In the genomic region with DNA sequence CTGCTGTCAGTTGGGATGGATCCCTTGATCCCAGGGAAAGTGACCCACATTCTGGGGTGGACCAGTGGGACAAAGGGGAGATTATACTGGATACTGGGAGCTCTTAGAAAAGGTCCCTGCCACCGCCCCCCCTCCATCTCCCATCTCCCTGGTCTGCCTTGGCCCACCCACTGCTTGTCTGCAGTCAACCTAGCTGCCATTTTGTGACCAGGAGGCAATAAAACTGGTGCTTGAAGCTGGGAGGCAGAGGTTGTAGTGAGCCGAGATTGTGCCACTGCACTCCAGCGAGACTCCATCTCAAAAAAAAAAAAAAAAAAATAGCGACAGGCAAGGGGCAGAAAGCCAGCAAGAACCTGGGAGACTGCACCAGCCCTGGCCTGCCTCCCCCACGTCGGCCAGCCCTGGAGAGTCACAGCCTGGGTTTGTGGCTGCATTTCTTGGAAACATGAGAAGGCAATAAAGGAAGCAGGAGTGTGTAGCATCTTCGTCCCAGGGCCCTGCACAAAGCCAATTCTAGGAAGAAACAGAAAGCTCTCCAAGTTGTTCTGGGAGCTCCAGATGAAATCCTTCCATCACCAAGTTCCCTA, we compare ENCODE assay signal across 1 cellular context.
TF ChIP-seq lines count a peak whose summit lies in the region.

No MANE protein-coding gene starts in this region.

TF ChIP-seq in HEK293, 187 proteins besides CTCF, POLR2A, EP300 and RAD21 (continued from another document):
- TF ChIP-seq, protein P1, sequence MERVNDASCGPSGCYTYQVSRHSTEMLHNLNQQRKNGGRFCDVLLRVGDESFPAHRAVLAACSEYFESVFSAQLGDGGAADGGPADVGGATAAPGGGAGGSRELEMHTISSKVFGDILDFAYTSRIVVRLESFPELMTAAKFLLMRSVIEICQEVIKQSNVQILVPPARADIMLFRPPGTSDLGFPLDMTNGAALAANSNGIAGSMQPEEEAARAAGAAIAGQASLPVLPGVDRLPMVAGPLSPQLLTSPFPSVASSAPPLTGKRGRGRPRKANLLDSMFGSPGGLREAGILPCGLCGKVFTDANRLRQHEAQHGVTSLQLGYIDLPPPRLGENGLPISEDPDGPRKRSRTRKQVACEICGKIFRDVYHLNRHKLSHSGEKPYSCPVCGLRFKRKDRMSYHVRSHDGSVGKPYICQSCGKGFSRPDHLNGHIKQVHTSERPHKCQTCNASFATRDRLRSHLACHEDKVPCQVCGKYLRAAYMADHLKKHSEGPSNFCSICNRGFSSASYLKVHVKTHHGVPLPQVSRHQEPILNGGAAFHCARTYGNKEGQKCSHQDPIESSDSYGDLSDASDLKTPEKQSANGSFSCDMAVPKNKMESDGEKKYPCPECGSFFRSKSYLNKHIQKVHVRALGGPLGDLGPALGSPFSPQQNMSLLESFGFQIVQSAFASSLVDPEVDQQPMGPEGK (tag by site-specific recombination; IDR thresholded peaks at IDR 0.05), result peak; percentile 46; the same call in 1 of the 2 replicates
- TF ChIP-seq ZNF223 (tag by site-specific recombination; IDR thresholded peaks at IDR 0.05), result no peak
- TF ChIP-seq BCL11B (tag by site-specific recombination; IDR thresholded peaks at IDR 0.05; ENCODE audit: low read depth), result no peak
- peak; percentile 97 for TF ChIP-seq GLIS1 (tag by site-specific recombination; IDR thresholded peaks at IDR 0.05)
- TF ChIP-seq, protein P2, sequence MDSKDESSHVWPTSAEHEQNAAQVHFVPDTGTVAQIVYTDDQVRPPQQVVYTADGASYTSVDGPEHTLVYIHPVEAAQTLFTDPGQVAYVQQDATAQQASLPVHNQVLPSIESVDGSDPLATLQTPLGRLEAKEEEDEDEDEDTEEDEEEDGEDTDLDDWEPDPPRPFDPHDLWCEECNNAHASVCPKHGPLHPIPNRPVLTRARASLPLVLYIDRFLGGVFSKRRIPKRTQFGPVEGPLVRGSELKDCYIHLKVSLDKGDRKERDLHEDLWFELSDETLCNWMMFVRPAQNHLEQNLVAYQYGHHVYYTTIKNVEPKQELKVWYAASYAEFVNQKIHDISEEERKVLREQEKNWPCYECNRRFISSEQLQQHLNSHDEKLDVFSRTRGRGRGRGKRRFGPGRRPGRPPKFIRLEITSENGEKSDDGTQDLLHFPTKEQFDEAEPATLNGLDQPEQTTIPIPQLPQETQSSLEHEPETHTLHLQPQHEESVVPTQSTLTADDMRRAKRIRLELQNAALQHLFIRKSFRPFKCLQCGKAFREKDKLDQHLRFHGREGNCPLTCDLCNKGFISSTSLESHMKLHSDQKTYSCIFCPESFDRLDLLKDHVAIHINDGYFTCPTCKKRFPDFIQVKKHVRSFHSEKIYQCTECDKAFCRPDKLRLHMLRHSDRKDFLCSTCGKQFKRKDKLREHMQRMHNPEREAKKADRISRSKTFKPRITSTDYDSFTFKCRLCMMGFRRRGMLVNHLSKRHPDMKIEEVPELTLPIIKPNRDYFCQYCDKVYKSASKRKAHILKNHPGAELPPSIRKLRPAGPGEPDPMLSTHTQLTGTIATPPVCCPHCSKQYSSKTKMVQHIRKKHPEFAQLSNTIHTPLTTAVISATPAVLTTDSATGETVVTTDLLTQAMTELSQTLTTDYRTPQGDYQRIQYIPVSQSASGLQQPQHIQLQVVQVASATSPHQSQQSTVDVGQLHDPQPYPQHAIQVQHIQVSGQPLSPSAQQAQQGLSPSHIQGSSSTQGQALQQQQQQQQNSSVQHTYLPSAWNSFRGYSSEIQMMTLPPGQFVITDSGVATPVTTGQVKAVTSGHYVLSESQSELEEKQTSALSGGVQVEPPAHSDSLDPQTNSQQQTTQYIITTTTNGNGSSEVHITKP (tag by site-specific recombination; IDR thresholded peaks at IDR 0.05), result 0 out of 2 replicates have a peak, but pooled peaks have one; percentile 22
- TF ChIP-seq, protein P3, sequence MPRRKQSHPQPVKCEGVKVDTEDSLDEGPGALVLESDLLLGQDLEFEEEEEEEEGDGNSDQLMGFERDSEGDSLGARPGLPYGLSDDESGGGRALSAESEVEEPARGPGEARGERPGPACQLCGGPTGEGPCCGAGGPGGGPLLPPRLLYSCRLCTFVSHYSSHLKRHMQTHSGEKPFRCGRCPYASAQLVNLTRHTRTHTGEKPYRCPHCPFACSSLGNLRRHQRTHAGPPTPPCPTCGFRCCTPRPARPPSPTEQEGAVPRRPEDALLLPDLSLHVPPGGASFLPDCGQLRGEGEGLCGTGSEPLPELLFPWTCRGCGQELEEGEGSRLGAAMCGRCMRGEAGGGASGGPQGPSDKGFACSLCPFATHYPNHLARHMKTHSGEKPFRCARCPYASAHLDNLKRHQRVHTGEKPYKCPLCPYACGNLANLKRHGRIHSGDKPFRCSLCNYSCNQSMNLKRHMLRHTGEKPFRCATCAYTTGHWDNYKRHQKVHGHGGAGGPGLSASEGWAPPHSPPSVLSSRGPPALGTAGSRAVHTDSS (tag by site-specific recombination; IDR thresholded peaks at IDR 0.05), result no peak
- no peak for TF ChIP-seq ZNF394 (tag by site-specific recombination; IDR thresholded peaks at IDR 0.05; ENCODE audit: borderline replicate concordance)
- TF ChIP-seq ZNF560 (tag by site-specific recombination; IDR thresholded peaks at IDR 0.05; ENCODE audit: borderline replicate concordance), result no peak
- TF ChIP-seq SALL2 (tag by site-specific recombination; IDR thresholded peaks at IDR 0.05; ENCODE audit: borderline replicate concordance), result no peak
- peak; percentile 78 for TF ChIP-seq GLIS2 (tag by site-specific recombination; IDR thresholded peaks at IDR 0.05)
- no peak for TF ChIP-seq TCF7L2 (IDR thresholded peaks at IDR 0.05; ENCODE audit: borderline replicate concordance, low read depth, low read length)
- TF ChIP-seq ZNF169 (tag by site-specific recombination; IDR thresholded peaks at IDR 0.05), result no peak
- no peak for TF ChIP-seq KLF16 (tag by site-specific recombination; IDR thresholded peaks at IDR 0.05)
- TF ChIP-seq, protein P4, sequence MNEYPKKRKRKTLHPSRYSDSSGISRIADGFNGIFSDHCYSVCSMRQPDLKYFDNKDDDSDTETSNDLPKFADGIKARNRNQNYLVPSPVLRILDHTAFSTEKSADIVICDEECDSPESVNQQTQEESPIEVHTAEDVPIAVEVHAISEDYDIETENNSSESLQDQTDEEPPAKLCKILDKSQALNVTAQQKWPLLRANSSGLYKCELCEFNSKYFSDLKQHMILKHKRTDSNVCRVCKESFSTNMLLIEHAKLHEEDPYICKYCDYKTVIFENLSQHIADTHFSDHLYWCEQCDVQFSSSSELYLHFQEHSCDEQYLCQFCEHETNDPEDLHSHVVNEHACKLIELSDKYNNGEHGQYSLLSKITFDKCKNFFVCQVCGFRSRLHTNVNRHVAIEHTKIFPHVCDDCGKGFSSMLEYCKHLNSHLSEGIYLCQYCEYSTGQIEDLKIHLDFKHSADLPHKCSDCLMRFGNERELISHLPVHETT (tag by site-specific recombination; IDR thresholded peaks at IDR 0.05), result no peak
- TF ChIP-seq ZNF274 (IDR thresholded peaks at IDR 0.05; ENCODE audit: low read length), result no peak
- no peak for TF ChIP-seq ZNF274 (tag by site-specific recombination; IDR thresholded peaks at IDR 0.05; ENCODE audit: borderline replicate concordance)
- no peak for TF ChIP-seq ZNF121 (tag by site-specific recombination; IDR thresholded peaks at IDR 0.05)
- TF ChIP-seq ZNF677 (tag by site-specific recombination; IDR thresholded peaks at IDR 0.05), result no peak
- TF ChIP-seq ZNF629 (tag by site-specific recombination; IDR thresholded peaks at IDR 0.05), result 0 out of 2 replicates have a peak, but pooled peaks have one; percentile 12
- TF ChIP-seq ZNF544 (tag by site-specific recombination; IDR thresholded peaks at IDR 0.05), result no peak
- TF ChIP-seq ZNF785 (tag by site-specific recombination; IDR thresholded peaks at IDR 0.05), result no peak
- TF ChIP-seq HOXD13 (CRISPR knock-in tag; IDR thresholded peaks at IDR 0.05; ENCODE audit: borderline replicate concordance), result no peak
- TF ChIP-seq FEZF1 (tag by site-specific recombination; IDR thresholded peaks at IDR 0.05), result no peak
- TF ChIP-seq, protein P5, sequence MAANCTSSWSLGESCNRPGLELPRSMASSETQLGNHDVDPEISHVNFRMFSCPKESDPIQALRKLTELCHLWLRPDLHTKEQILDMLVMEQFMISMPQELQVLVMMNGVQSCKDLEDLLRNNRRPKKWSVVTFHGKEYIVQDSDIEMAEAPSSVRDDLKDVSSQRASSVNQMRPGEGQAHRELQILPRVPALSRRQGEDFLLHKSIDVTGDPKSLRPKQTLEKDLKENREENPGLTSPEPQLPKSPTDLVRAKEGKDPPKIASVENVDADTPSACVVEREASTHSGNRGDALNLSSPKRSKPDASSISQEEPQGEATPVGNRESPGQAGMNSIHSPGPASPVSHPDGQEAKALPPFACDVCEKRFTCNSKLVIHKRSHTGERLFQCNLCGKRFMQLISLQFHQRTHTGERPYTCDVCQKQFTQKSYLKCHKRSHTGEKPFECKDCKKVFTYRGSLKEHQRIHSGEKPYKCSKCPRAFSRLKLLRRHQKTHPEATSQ (tag by site-specific recombination; IDR thresholded peaks at IDR 0.05), result no peak
- no peak for TF ChIP-seq ZNF473 (tag by site-specific recombination; IDR thresholded peaks at IDR 0.05)
- peak; percentile 46 for TF ChIP-seq ZBTB20 (tag by site-specific recombination; IDR thresholded peaks at IDR 0.05)
- no peak for TF ChIP-seq ZNF239 (tag by site-specific recombination; IDR thresholded peaks at IDR 0.05)
- TF ChIP-seq KLF9 (tag by site-specific recombination; IDR thresholded peaks at IDR 0.05; ENCODE audit: low read depth), result no peak
- TF ChIP-seq, protein P6, sequence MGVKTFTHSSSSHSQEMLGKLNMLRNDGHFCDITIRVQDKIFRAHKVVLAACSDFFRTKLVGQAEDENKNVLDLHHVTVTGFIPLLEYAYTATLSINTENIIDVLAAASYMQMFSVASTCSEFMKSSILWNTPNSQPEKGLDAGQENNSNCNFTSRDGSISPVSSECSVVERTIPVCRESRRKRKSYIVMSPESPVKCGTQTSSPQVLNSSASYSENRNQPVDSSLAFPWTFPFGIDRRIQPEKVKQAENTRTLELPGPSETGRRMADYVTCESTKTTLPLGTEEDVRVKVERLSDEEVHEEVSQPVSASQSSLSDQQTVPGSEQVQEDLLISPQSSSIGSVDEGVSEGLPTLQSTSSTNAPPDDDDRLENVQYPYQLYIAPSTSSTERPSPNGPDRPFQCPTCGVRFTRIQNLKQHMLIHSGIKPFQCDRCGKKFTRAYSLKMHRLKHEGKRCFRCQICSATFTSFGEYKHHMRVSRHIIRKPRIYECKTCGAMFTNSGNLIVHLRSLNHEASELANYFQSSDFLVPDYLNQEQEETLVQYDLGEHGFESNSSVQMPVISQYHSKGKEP (tag by site-specific recombination; IDR thresholded peaks at IDR 0.05), result peak; percentile 49; the same call in 1 of the 2 replicates
- TF ChIP-seq IKZF3 (tag by site-specific recombination; IDR thresholded peaks at IDR 0.05), result 0 out of 2 replicates have a peak, but pooled peaks have one; percentile 20
- TF ChIP-seq ZNF391 (tag by site-specific recombination; IDR thresholded peaks at IDR 0.05; ENCODE audit: borderline replicate concordance, low read depth), result no peak
- TF ChIP-seq ZNF837 (tag by site-specific recombination; IDR thresholded peaks at IDR 0.05), result no peak
- TF ChIP-seq ZSCAN30 (tag by site-specific recombination; IDR thresholded peaks at IDR 0.05), result peak; percentile 69; the same call in 1 of the 2 replicates
- peak; percentile 23; the same call in 1 of the 2 replicates for TF ChIP-seq ZNF600 (tag by site-specific recombination; IDR thresholded peaks at IDR 0.05)
- no peak for TF ChIP-seq ZNF596 (tag by site-specific recombination; IDR thresholded peaks at IDR 0.05)
- TF ChIP-seq, protein P7, sequence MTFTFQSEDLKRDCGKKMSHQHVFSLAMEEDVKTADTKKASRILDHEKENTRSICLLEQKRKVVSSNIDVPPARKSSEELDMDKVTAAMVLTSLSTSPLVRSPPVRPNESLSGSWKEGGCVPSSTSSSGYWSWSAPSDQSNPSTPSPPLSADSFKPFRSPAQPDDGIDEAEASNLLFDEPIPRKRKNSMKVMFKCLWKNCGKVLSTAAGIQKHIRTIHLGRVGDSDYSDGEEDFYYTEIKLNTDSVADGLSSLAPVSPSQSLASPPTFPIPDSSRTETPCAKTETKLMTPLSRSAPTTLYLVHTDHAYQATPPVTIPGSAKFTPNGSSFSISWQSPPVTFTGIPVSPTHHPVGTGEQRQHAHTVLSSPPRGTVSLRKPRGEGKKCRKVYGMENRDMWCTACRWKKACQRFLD (tag by site-specific recombination; IDR thresholded peaks at IDR 0.05), result no peak
- no peak for TF ChIP-seq ZNF561 (tag by site-specific recombination; IDR thresholded peaks at IDR 0.05; ENCODE audit: borderline replicate concordance)
- no peak for TF ChIP-seq ZNF707 (tag by site-specific recombination; IDR thresholded peaks at IDR 0.05)
- no peak for TF ChIP-seq ZNF521 (tag by site-specific recombination; IDR thresholded peaks at IDR 0.05)
- no peak for TF ChIP-seq ZNF24 (tag by site-specific recombination; IDR thresholded peaks at IDR 0.05)
- no peak for TF ChIP-seq KLF1 (tag by site-specific recombination; IDR thresholded peaks at IDR 0.05)
- TF ChIP-seq SCRT1 (tag by site-specific recombination; IDR thresholded peaks at IDR 0.05; ENCODE audit: borderline replicate concordance), result no peak
- no peak for TF ChIP-seq EGR2 (tag by site-specific recombination; IDR thresholded peaks at IDR 0.05; ENCODE audit: low read depth)
- no peak for TF ChIP-seq HOXA7 (CRISPR knock-in tag; IDR thresholded peaks at IDR 0.05; ENCODE audit: borderline replicate concordance)
- TF ChIP-seq, protein P8, sequence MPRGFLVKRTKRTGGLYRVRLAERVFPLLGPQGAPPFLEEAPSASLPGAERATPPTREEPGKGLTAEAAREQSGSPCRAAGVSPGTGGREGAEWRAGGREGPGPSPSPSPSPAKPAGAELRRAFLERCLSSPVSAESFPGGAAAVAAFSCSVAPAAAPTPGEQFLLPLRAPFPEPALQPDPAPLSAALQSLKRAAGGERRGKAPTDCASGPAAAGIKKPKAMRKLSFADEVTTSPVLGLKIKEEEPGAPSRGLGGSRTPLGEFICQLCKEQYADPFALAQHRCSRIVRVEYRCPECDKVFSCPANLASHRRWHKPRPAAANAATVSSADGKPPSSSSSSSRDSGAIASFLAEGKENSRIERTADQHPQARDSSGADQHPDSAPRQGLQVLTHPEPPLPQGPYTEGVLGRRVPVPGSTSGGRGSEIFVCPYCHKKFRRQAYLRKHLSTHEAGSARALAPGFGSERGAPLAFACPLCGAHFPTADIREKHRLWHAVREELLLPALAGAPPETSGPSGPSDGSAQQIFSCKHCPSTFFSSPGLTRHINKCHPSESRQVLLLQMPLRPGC (tag by site-specific recombination; IDR thresholded peaks at IDR 0.05), result no peak
- 0 out of 2 replicates have a peak, but pooled peaks have one; percentile 16 for TF ChIP-seq KLF8 (tag by site-specific recombination; IDR thresholded peaks at IDR 0.05)
- no peak for TF ChIP-seq MEIS1 (CRISPR knock-in tag; IDR thresholded peaks at IDR 0.05; ENCODE audit: borderline replicate concordance)
- peak; percentile 52; the same call in 1 of the 2 replicates for TF ChIP-seq ZBTB17 (tag by site-specific recombination; IDR thresholded peaks at IDR 0.05)
- no peak for TF ChIP-seq ZNF76 (tag by site-specific recombination; IDR thresholded peaks at IDR 0.05; ENCODE audit: borderline replicate concordance, low read depth)
